In genomic region chr19:29887498-29887897, GRCh38 we compare ENCODE assay signal across 11 cellular contexts. TPM values are rescaled to one million over a fixed set of nuclear protein-coding genes. Genes with fewer than 3 reads are reported as not detected.
A peak's percentile ranks its signal among the peaks of the same experiment; 100 is the strongest.
DNase-seq lines count a peak whose midpoint lies in the region; ATAC-seq and TF ChIP-seq lines count a peak whose summit lies in the region.
"Had no signal": no experiment of that assay in that cellular context is flagged by ENCODE, and none has a peak within 500 bp of the region (broad histone marks: within the 10 kb centered on the region; RNA-seq: fewer than 3 reads in every experiment).

No MANE protein-coding gene starts in this region.

- no peaks in the 10 kb centered on the region for H3K79me2 ChIP-seq in SK-N-SH (ENCODE audit: insufficient read depth)

- no peaks in the 10 kb centered on the region for H3K9me3 Mint-ChIP-seq in activated CD8-positive, alpha-beta memory T cell treated with anti-CD3 and anti-CD28 coated beads, Interleukin-2, amount 10 ng/mL, durations not matched to agents 7 days and 5 days (ENCODE audit: low read depth)

- peaks cover 0 to 6% of the 10 kb centered on the region in 2 experiments; a peak in 1 of 4 replicates for H3K4me1 ChIP-seq in SK-N-SH (ENCODE audit: control insufficient read depth in 1 of 2, insufficient read depth in 2 of 2, low read depth in 1 of 2, low read length in 1 of 2)
- H3K4me1 ChIP-seq in heart right ventricle: peaks cover 0 to 9% (median 3%) of the 10 kb centered on the region in 9 donors
- peaks cover 5% of the 10 kb centered on the region for H3K4me1 ChIP-seq in testis
- H3K4me1 ChIP-seq: ascending aorta, prostate gland had no signal

- TF ChIP-seq CTCF in SK-N-SH (IDR thresholded peaks at IDR 0.05) (no peak), heart right ventricle (IDR thresholded peaks at IDR 0.05) (peak in 2 of 9 donors; percentile 26 to 28), testis (IDR thresholded peaks at IDR 0.05) (no peak)

- H3F3A ChIP-seq in SK-N-SH (replicated peaks; ENCODE audit: insufficient read depth): no peaks in the 10 kb centered on the region

- no peak overlapping the region for H3K4me2 ChIP-seq in SK-N-SH

- H3K36me3 ChIP-seq in SK-N-SH (replicated peaks in 1 of 2; ENCODE audit: control insufficient read depth in 1 of 2, insufficient read depth in 2 of 2, low read length in 1 of 2) (no peaks in the 10 kb centered on the region), heart right ventricle (no peaks in the 10 kb centered on the region), testis (ENCODE audit: low read depth, missing control alignments) (no peaks in the 10 kb centered on the region)
- H3K36me3 ChIP-seq: ascending aorta, esophagus muscularis mucosa, prostate gland had no signal

- no peaks in the 10 kb centered on the region for H3K9me2 ChIP-seq in SK-N-SH

- no peak for TF ChIP-seq EP300 in SK-N-SH (IDR thresholded peaks at IDR 0.05; ENCODE audit: borderline replicate concordance in 1 of 2, low read depth in 1 of 2, low read length in 1 of 2)

- H3K27me3 ChIP-seq in SK-N-SH (ENCODE audit: insufficient read depth) (no peaks in the 10 kb centered on the region), heart right ventricle (peaks cover 0 to 19% (median 0%) of the 10 kb centered on the region in 7 donors), testis (no peaks in the 10 kb centered on the region)
- H3K27me3 ChIP-seq: ascending aorta had no signal

- H3K27ac ChIP-seq in SK-N-SH (ENCODE audit: low read depth in 2 of 2, low read length in 1 of 2): no peak overlapping the region
- H3K27ac ChIP-seq in heart right ventricle: no peak overlapping the region
- H3K27ac ChIP-seq in testis: no peak overlapping the region
- H3K27ac ChIP-seq: ascending aorta, esophagus muscularis mucosa, prostate gland had no signal

- CTCF ChIA-PET in activated CD8-positive, alpha-beta memory T cell treated with anti-CD3 and anti-CD28 coated beads, Interleukin-2, amount 10 ng/mL, durations not matched to agents 7 days and 5 days (lab: Charles Lee): interaction anchor here (1.2 to 2.9 kb wide), 3 partner anchors 29 to 157 kb away, joined by 4 to 14 read pairs (median 10); no protein-coding TSS in a partner anchor
- CTCF ChIA-PET in SK-N-SH (lab: Yijun Ruan, JAX): interaction anchor here (1.0 to 3.4 kb wide), 7 partner anchors 13 to 128 kb away, joined by 3 to 17 read pairs (median 4); partner anchors contain the start of gene URI1

- H3K27me3 Mint-ChIP-seq in activated CD8-positive, alpha-beta memory T cell treated with anti-CD3 and anti-CD28 coated beads, Interleukin-2, amount 10 ng/mL, durations not matched to agents 7 days and 5 days: no peaks in the 10 kb centered on the region

- no peak overlapping the region for H3K4me3 ChIP-seq in SK-N-SH (ENCODE audit: low read depth in 2 of 2, low read length in 1 of 2)
- H3K4me3 ChIP-seq in heart right ventricle: no peak overlapping the region
- H3K4me3 ChIP-seq in testis: no peak overlapping the region
- H3K4me3 ChIP-seq: ascending aorta, esophagus muscularis mucosa, prostate gland had no signal

- H3K9me3 ChIP-seq in SK-N-SH: no peaks in the 10 kb centered on the region
- no peaks in the 10 kb centered on the region for H3K9me3 ChIP-seq in heart right ventricle
- no peaks in the 10 kb centered on the region for H3K9me3 ChIP-seq in testis
- H3K9me3 ChIP-seq: ascending aorta, esophagus muscularis mucosa, prostate gland had no signal

- no peak overlapping the region for H3K4me3 Mint-ChIP-seq in activated CD8-positive, alpha-beta memory T cell treated with anti-CD3 and anti-CD28 coated beads, Interleukin-2, amount 10 ng/mL, durations not matched to agents 7 days and 5 days

- peak; percentile 37 for TF ChIP-seq RAD21 in SK-N-SH (IDR thresholded peaks at IDR 0.05; ENCODE audit: low read length)

- H3K27ac Mint-ChIP-seq in activated CD8-positive, alpha-beta memory T cell treated with anti-CD3 and anti-CD28 coated beads, Interleukin-2, amount 10 ng/mL, durations not matched to agents 7 days and 5 days: no peak overlapping the region

- 8% methylated on average over 3 of the region's 3 CpGs for WGBS in SK-N-SH (ENCODE audit: low lambda C conversion rate)
- WGBS in heart right ventricle, 2 donors: 27 to 28% methylated on average over 3 of the region's 3 CpGs
- WGBS in testis, 2 donors: 38 to 42% methylated on average over 3 of the region's 3 CpGs

- ATAC-seq in activated CD8-positive, alpha-beta memory T cell treated with anti-CD3 and anti-CD28 coated beads, Interleukin-2, amount 10 ng/mL, durations not matched to agents 7 days and 5 days: peak; percentile 84
- peak in 7 of 8 donors; percentile 64 to 87 (median 73) for ATAC-seq in heart right ventricle
- no peak for ATAC-seq in HG02870 (IDR thresholded peaks at IDR 0.05; ENCODE audit: unreplicated experiment)
- no peak for ATAC-seq in HG03457 (IDR thresholded peaks at IDR 0.05; ENCODE audit: unreplicated experiment)

- H4K20me1 ChIP-seq in SK-N-SH (ENCODE audit: insufficient read depth): no peaks in the 10 kb centered on the region

- intact Hi-C loops in heart right ventricle (cut with DNase I): no loop called here
- intact Hi-C loops in testis (cut with DNase I; ENCODE audit: low total_unique reads): no loop called here

- TF ChIP-seq POLR2A in testis (IDR thresholded peaks at IDR 0.05): no peak

- POLR2A ChIA-PET in SK-N-SH (lab: Yijun Ruan, JAX): no interaction called here

- no peak overlapping the region for H2AFZ ChIP-seq in SK-N-SH (ENCODE audit: low read depth)

- peak; percentile 54 for DNase-seq in activated CD8-positive, alpha-beta memory T cell treated with anti-CD3 and anti-CD28 coated beads, Interleukin-2, amount 10 ng/mL, durations not matched to agents 7 days and 5 days
- no peak for DNase-seq in activated CD8-positive, alpha-beta memory T cell treated with anti-CD3 and anti-CD28 coated beads for 24 hours
- DNase-seq in SK-N-SH (peak; percentile 38), heart right ventricle (no peak), testis (peak; percentile 25)
- no peak for DNase-seq in activated CD4-positive, CD25-positive, alpha-beta regulatory T cell treated with anti-CD3 and anti-CD28 coated beads, Interleukin-2, amount 50 U/mL, for 72 hours

- H3K9ac ChIP-seq in SK-N-SH: no peak overlapping the region

- peaks cover 22% of the 10 kb centered on the region for H3K4me1 Mint-ChIP-seq in activated CD8-positive, alpha-beta memory T cell treated with anti-CD3 and anti-CD28 coated beads, Interleukin-2, amount 10 ng/mL, durations not matched to agents 7 days and 5 days

- no peaks in the 10 kb centered on the region for H3K36me3 Mint-ChIP-seq in activated CD8-positive, alpha-beta memory T cell treated with anti-CD3 and anti-CD28 coated beads, Interleukin-2, amount 10 ng/mL, durations not matched to agents 7 days and 5 days

TF ChIP-seq in SK-N-SH, 30 proteins besides CTCF, POLR2A, EP300 and RAD21:
- TF ChIP-seq TAF1 (IDR thresholded peaks at IDR 0.05; ENCODE audit: borderline replicate concordance, low read depth, low read length) (no peak), SIN3A (IDR thresholded peaks at IDR 0.05; ENCODE audit: borderline replicate concordance, low read depth, low read length) (no peak), MAX (IDR thresholded peaks at IDR 0.05; ENCODE audit: low read depth) (no peak), GABPA (IDR thresholded peaks at IDR 0.05; ENCODE audit: low read depth) (no peak), GATA2 (CRISPR knock-in tag; IDR thresholded peaks at IDR 0.05) (no peak)

RNA-seq across cellular contexts. Expression of gene URI1, which starts 54.5 kb away (rescaled TPM):
- 10 to 100 TPM; 48.3 to 60.8 TPM for total RNA-seq in activated CD8-positive, alpha-beta memory T cell treated with anti-CD3 and anti-CD28 coated beads, Interleukin-2, amount 10 ng/mL, durations not matched to agents 7 days and 5 days
- polyA plus RNA-seq in SK-N-SH (2012; rRNA removed) (32.4 and 36.9 TPM in 2 replicates), heart right ventricle (10 to 100 TPM; 10.2 to 23.5 TPM), testis (ENCODE audit: insufficient read depth, low read depth, low replicate concordance) (105 TPM)
- 45.9 and 65.9 TPM in 2 replicates for polyA plus RNA-seq in SK-N-SH (2012; cell fraction: cytosol; rRNA removed)
- polyA plus RNA-seq in SK-N-SH (2012; cell fraction: nucleus; rRNA removed): 15.7 and 35.5 TPM in 2 replicates
- total RNA-seq in heart right ventricle (10 to 100 TPM; 39.6 to 47.7 (median 42.8) TPM), testis (100 to 1,000 TPM in 1 of 2 donors, 10 to 100 TPM in 1; 71.4 to 104 TPM)

Comparison
In these comparisons a context has a peak if more than half of its experiments do, and no peak if none do; other contexts are left out.
1. DNase-seq: peak in activated CD8-positive, alpha-beta memory T cell treated with anti-CD3 and anti-CD28 coated beads, Interleukin-2, amount 10 ng/mL, durations not matched to agents 7 days and 5 days (single experiment), SK-N-SH (single experiment) and testis (single experiment); none in activated CD8-positive, alpha-beta memory T cell treated with anti-CD3 and anti-CD28 coated beads for 24 hours (single experiment), heart right ventricle (0 of 2) and activated CD4-positive, CD25-positive, alpha-beta regulatory T cell treated with anti-CD3 and anti-CD28 coated beads, Interleukin-2, amount 50 U/mL, for 72 hours (single experiment).
2. ATAC-seq: peak in activated CD8-positive, alpha-beta memory T cell treated with anti-CD3 and anti-CD28 coated beads, Interleukin-2, amount 10 ng/mL, durations not matched to agents 7 days and 5 days (single experiment) and heart right ventricle (7 of 8); none in HG02870 (single experiment) and HG03457 (single experiment).